Comparison of ENCODE assay signal across 9 cellular contexts in genomic region chr6:132131777-132132176, GRCh38.
DNase-seq lines count a peak whose midpoint lies in the region; ATAC-seq, FAIRE-seq and TF ChIP-seq lines count a peak whose summit lies in the region.
"Had no signal": no experiment of that assay in that cellular context is flagged by ENCODE, and none has a peak within 500 bp of the region (broad histone marks: within the 10 kb centered on the region; RNA-seq: fewer than 3 reads in every experiment).

No MANE protein-coding gene starts in this region.

- H3K27me3 Mint-ChIP-seq in T-helper 17 cell = peaks cover 13% of the 10 kb centered on the region

- no peak for FAIRE-seq in small intestine (lab: Jason Lieb, UNC)

- H3K27ac ChIP-seq in RWPE2 (ENCODE audit: poor library complexity, severe bottlenecking) (no peak overlapping the region), small intestine (ENCODE audit: low read depth in 1 of 2, low read length in 1 of 2) (peak overlapping the region in 1 of 2 donors; percentile 77)
- H3K27ac ChIP-seq: neutrophil had no signal

- no peak for TF ChIP-seq CTCF in HFF-Myc (IDR thresholded peaks at IDR 0.05; ENCODE audit: low read depth, low read length, missing control alignments)
- TF ChIP-seq CTCF in RWPE2 (IDR thresholded peaks at IDR 0.05; ENCODE audit: poor library complexity, severe bottlenecking) = no peak

- H3K27me3 ChIP-seq in RWPE2 (ENCODE audit: insufficient read depth, poor library complexity, severe bottlenecking) = no peaks in the 10 kb centered on the region
- no peaks in the 10 kb centered on the region for H3K27me3 ChIP-seq in small intestine (ENCODE audit: control insufficient read depth in 2 of 2, insufficient read depth in 2 of 2, low read length in 2 of 2)
- H3K27me3 ChIP-seq: neutrophil had no signal

- WGBS in small intestine, 3 donors = 26 to 44% (median 34%) methylated on average over 2 of the region's 2 CpGs

- H3K4me3 ChIP-seq in HFF-Myc (replicated peaks; ENCODE audit: low read depth, low read length) (no peak overlapping the region), RWPE2 (ENCODE audit: severe bottlenecking) (no peak overlapping the region), small intestine (ENCODE audit: low read depth in 1 of 2, low read length in 2 of 2) (no peak overlapping the region)

- H3K36me3 ChIP-seq in RWPE2 (ENCODE audit: low read depth) = no peaks in the 10 kb centered on the region
- H3K36me3 ChIP-seq in small intestine (ENCODE audit: control insufficient read depth in 2 of 2, insufficient read depth in 2 of 2, low read length in 2 of 2) = no peaks in the 10 kb centered on the region
- H3K36me3 ChIP-seq: neutrophil had no signal

- ATAC-seq in RWPE2 (ENCODE audit: low read depth) (peak; percentile 97), HG03457 (IDR thresholded peaks at IDR 0.05; ENCODE audit: unreplicated experiment) (no peak), GM18867 (IDR thresholded peaks at IDR 0.05; ENCODE audit: unreplicated experiment) (no peak), T-helper 17 cell (no peak), HG02852 (IDR thresholded peaks at IDR 0.05; ENCODE audit: unreplicated experiment) (no peak)

- H3K9me3 ChIP-seq in RWPE2 (ENCODE audit: severe bottlenecking) (no peaks in the 10 kb centered on the region), small intestine (ENCODE audit: control insufficient read depth, low read depth) (no peaks in the 10 kb centered on the region), T-helper 17 cell (ENCODE audit: control insufficient read depth, low read length, poor library complexity, severe bottlenecking) (no peaks in the 10 kb centered on the region)
- H3K9me3 ChIP-seq: neutrophil had no signal

- DNase-seq in HFF-Myc (ENCODE audit: extremely low read depth, low read depth) (peak; percentile 94), RWPE2 (ENCODE audit: low spot score) (peak; percentile 58), glomerular endothelial cell (ENCODE audit: extremely low read depth, low read depth, low spot score) (peak; percentile 99), small intestine (peak; percentile 17), T-helper 17 cell (no peak)

- H3K36me3 Mint-ChIP-seq in T-helper 17 cell (ENCODE audit: low read depth) = no peaks in the 10 kb centered on the region

- H3K27ac Mint-ChIP-seq in T-helper 17 cell = no peak overlapping the region

- no peak overlapping the region for H3K4me3 Mint-ChIP-seq in T-helper 17 cell

- H3K4me1 ChIP-seq in RWPE2 (ENCODE audit: insufficient read depth, poor library complexity, severe bottlenecking) (peaks cover 5% of the 10 kb centered on the region), small intestine (ENCODE audit: control insufficient read depth in 2 of 2, insufficient read depth in 1 of 2, low read depth in 1 of 2, low read length in 1 of 2) (peaks cover 0 to 5% of the 10 kb centered on the region in 2 donors)

- no peaks in the 10 kb centered on the region for H3K4me1 Mint-ChIP-seq in T-helper 17 cell

Comparison
In these comparisons a context has a peak if more than half of its experiments do, and no peak if none do; other contexts are left out.
1. DNase-seq: peak in HFF-Myc (single experiment), RWPE2 (single experiment), glomerular endothelial cell (single experiment) and small intestine (single experiment); none in T-helper 17 cell (0 of 3).